Comparison of ENCODE assay signal across 9 cellular contexts in the genomic region with DNA sequence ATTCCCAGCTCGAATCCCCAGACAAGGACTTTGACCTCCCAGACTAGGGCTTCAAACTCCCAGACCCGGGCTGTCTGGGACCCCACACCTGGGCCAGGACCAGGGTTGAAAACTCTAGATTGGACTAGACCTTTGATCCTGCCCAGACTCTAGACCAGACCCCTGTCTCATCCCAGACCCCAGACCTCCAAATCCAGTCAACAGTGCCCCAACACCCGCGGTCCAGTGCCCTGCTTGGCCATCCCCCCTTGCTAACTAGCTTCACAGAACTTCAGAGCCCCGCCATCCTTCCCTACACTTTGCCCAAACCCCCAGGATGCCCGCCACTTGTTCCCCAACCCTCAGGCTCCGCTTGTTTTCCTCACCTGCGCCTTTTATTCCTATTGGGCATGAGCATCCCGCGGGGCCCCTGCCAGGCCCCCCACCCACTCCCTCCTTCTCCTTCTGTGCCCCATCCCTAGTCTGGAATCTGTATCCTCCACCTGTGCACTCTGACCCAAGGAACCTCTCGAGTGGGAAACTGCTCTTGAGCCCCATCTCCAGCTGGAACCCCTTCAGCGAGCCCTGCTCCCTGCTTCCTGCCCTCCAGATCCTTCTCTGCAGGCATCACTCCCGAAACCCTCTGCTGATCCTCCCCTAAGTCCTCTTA. TPM values are rescaled to one million over a fixed set of nuclear protein-coding genes. Genes with fewer than 3 reads are reported as not detected.
DNase-seq lines count a peak whose midpoint lies in the region; TF ChIP-seq lines count a peak whose summit lies in the region.
"Had no signal": no experiment of that assay in that cellular context is flagged by ENCODE, and none has a peak within 500 bp of the region (broad histone marks: within the 10 kb centered on the region; RNA-seq: fewer than 3 reads in every experiment).

No MANE protein-coding gene starts in this region.

- TF ChIP-seq CTCF in left ventricle myocardium inferior (IDR thresholded peaks at IDR 0.05; ENCODE audit: borderline replicate concordance) (no peak), brain microvascular endothelial cell (IDR thresholded peaks at IDR 0.05; ENCODE audit: low read depth, low read length, missing control alignments) (no peak), uterus (IDR thresholded peaks at IDR 0.05) (no peak)

- H3K27me3 ChIP-seq in left ventricle myocardium inferior (ENCODE audit: low read depth), result no peaks in the 10 kb centered on the region
- no peaks in the 10 kb centered on the region for H3K27me3 ChIP-seq in brain microvascular endothelial cell (replicated peaks)
- no peaks in the 10 kb centered on the region for H3K27me3 ChIP-seq in uterus

- no peaks in the 10 kb centered on the region for H3K9me3 ChIP-seq in left ventricle myocardium inferior (replicated peaks)
- no peaks in the 10 kb centered on the region for H3K9me3 ChIP-seq in mesodermal cell (ENCODE audit: control insufficient read depth, low read length)
- no peaks in the 10 kb centered on the region for H3K9me3 ChIP-seq in uterus

- no peak for TF ChIP-seq POLR2A in uterus (IDR thresholded peaks at IDR 0.05)

- H3K4me3 ChIP-seq in left ventricle myocardium inferior, result peak overlapping the region; percentile 91
- H3K4me3 ChIP-seq in brain microvascular endothelial cell (ENCODE audit: low read depth, low read length), result peak overlapping the region; percentile 90
- H3K4me3 ChIP-seq in mesodermal cell (ENCODE audit: extremely low read depth, insufficient read depth, low read length, poor library complexity, severe bottlenecking), result peak overlapping the region; percentile 97
- H3K4me3 ChIP-seq in uterus, result peak overlapping the region; percentile 72 to 91

- 1 to 2% methylated on average over 12 to 13 of the region's 13 CpGs for WGBS in mesodermal cell (ENCODE audit: insufficient coverage in 2 of 2), 2 experiments

- H3K4me1 ChIP-seq in left ventricle myocardium inferior, result peaks cover 65% of the 10 kb centered on the region
- H3K4me1 ChIP-seq in mesodermal cell (ENCODE audit: control insufficient read depth, insufficient read depth, low read length, poor library complexity, severe bottlenecking), result peaks cover 23% of the 10 kb centered on the region
- H3K4me1 ChIP-seq in uterus, result peaks cover 6 to 16% of the 10 kb centered on the region in 2 donors

- H3K36me3 ChIP-seq in left ventricle myocardium inferior, result peaks cover 4% of the 10 kb centered on the region
- no peaks in the 10 kb centered on the region for H3K36me3 ChIP-seq in brain microvascular endothelial cell (replicated peaks)
- H3K36me3 ChIP-seq in mesodermal cell (ENCODE audit: control insufficient read depth, insufficient read depth, low read length), result peaks cover 29% of the 10 kb centered on the region
- no peaks in the 10 kb centered on the region for H3K36me3 ChIP-seq in uterus

- H3K27ac ChIP-seq in left ventricle myocardium inferior (replicated peaks) (peak overlapping the region; percentile 99), brain microvascular endothelial cell (peak overlapping the region; percentile 28), mesodermal cell (ENCODE audit: low read depth, low read length, severe bottlenecking) (peak overlapping the region; percentile 74), uterus (peak overlapping the region; percentile 91 to 99)

- intact Hi-C loops in left ventricle myocardium inferior (cut with micrococcal nuclease), result no loop called here
- intact Hi-C loops in cardiac septum (cut with DNase I), result loop anchor here (5.0 kb wide), 1 partner anchor 86 kb away; a partner anchor contains a TSS
- intact Hi-C loops in uterus (cut with DNase I; ENCODE audit: low total_unique reads), result no loop called here

- DNase-seq in left ventricle myocardium inferior, result no peak
- DNase-seq in cardiac septum (ENCODE audit: low spot score), result no peak
- no peak for DNase-seq in brain microvascular endothelial cell
- no peak for DNase-seq in uterus
- DNase-seq in middle frontal gyrus (ENCODE audit: extremely low spot score, low spot score), result no peak
- no peak for DNase-seq in NAMALWA (ENCODE audit: low spot score)
- DNase-seq in GM19240 (ENCODE audit: insufficient read length, low spot score), result no peak

- in situ Hi-C loops in brain microvascular endothelial cell (cut with HindIII; ENCODE audit: low pct_ligation_motif_present, low sequenced_read_pairs), result no loop called here

RNA-seq across cellular contexts. Expression of a gene that starts 0.6 kb away (rescaled TPM):
- total RNA-seq in left ventricle myocardium inferior (118 TPM), cardiac septum (153 TPM), uterus (100 to 1,000 TPM; 123 to 325 (median 173) TPM)
- 395 TPM for polyA plus RNA-seq in mesodermal cell (2013, experiment 1 of 2)
- 323 TPM for polyA plus RNA-seq in mesodermal cell (2013, experiment 2 of 2)

RNA-seq across cellular contexts. Expression of a gene that starts 31.5 kb away (rescaled TPM):
- total RNA-seq in left ventricle myocardium inferior (10.4 TPM), cardiac septum (6.6 TPM), uterus (1 to 10 TPM in 1 of 4 donors, under 1 TPM in 1, not detected in 2; 0.69 to 4.1 TPM)
- polyA plus RNA-seq in mesodermal cell (2013, experiment 1 of 2), result 2.5 TPM
- polyA plus RNA-seq in mesodermal cell (2013, experiment 2 of 2), result 1.4 TPM

RNA-seq across cellular contexts. Expression of a gene that starts 32.3 kb away (rescaled TPM):
- total RNA-seq in left ventricle myocardium inferior (23.2 TPM), cardiac septum (26.5 TPM), uterus (100 to 1,000 TPM in 1 of 4 donors, 10 to 100 TPM in 3; 24.1 to 113 (median 77.2) TPM)
- 6.8 TPM for polyA plus RNA-seq in mesodermal cell (2013, experiment 1 of 2)
- 6.1 TPM for polyA plus RNA-seq in mesodermal cell (2013, experiment 2 of 2)

RNA-seq across cellular contexts. Expression of a gene that starts 42.3 kb away (rescaled TPM):
- total RNA-seq in left ventricle myocardium inferior, result 27.7 TPM
- 25.7 TPM for total RNA-seq in cardiac septum
- polyA plus RNA-seq in mesodermal cell (2013, experiment 1 of 2), result not detected
- not detected for polyA plus RNA-seq in mesodermal cell (2013, experiment 2 of 2)
- 1 to 10 TPM in 1 of 4 donors, under 1 TPM in 1, not detected in 2; 0.90 to 1.5 TPM for total RNA-seq in uterus
- total RNA-seq: pulmonary artery endothelial cell had no signal

RNA-seq across cellular contexts. Expression of a gene that starts 45.2 kb away (rescaled TPM):
- total RNA-seq in left ventricle myocardium inferior (not detected), cardiac septum (not detected), uterus (not detected)
- polyA plus RNA-seq in mesodermal cell (2013, experiment 1 of 2), result not detected
- polyA plus RNA-seq in mesodermal cell (2013, experiment 2 of 2), result not detected

Comparison
In these comparisons a context has a peak if more than half of its experiments do, and no peak if none do; other contexts are left out.
1. H3K27ac ChIP-seq: peak in every context shown above with its lines; median percentile 99 in left ventricle myocardium inferior; 95 in uterus; 74 in mesodermal cell; 28 in brain microvascular endothelial cell.